10 cellular contexts compared by ENCODE assay signal in the genomic region with DNA sequence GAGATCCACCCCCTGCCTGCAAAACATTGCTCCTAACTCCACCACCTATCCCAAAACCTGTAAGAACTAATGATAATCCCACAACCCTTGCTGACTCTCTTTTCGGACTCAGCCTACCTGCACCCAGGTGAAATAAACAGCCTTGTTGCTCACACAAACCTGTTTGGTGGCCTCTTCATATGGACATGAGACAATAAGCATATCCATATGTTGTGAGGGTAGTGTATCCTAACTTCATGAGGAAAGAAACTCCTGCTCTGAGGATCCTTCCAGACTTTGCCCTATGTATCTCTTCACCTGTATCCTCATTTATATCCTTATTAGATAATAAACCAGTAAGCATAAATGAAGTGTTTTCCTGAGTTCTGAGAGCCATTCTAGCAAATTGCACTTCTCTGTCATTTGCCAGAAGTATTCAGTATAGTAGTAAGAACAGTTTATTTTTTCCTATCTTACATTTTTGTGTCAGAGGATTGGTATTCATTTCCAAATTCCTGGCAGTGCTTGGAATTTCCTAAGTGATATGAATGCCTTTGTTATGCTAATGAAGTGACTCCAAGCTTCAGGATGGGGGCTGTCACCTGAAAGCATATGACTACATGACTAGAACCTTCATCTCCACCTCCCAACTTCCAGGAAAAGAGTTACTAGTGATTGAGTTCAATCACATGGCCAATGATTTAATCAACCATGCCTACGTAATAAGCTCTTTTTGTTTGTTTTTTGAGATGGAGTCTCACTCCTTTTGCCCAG. TPM values are rescaled to one million over a fixed set of nuclear protein-coding genes. Genes with fewer than 3 reads are reported as not detected.
DNase-seq lines count a peak whose midpoint lies in the region; ATAC-seq and TF ChIP-seq lines count a peak whose summit lies in the region.
"Had no signal": no experiment of that assay in that cellular context is flagged by ENCODE, and none has a peak within 500 bp of the region (broad histone marks: within the 10 kb centered on the region; RNA-seq: fewer than 3 reads in every experiment).

No MANE protein-coding gene starts in this region.

- peak overlapping the region; percentile 73 for H3K27ac ChIP-seq in H9 (ENCODE audit: insufficient read length, low read depth, low read length)

- H3K9me3 Mint-ChIP-seq in H9: peaks cover 8 to 26% of the 10 kb centered on the region in 2 experiments

- no peaks in the 10 kb centered on the region; the same call in 1 of the 2 replicates for H3K79me2 ChIP-seq in H9 (ENCODE audit: insufficient read depth, low read length)

- H3K4ac ChIP-seq in H9 (ENCODE audit: low read depth, low read length): no peak overlapping the region

- no peaks in the 10 kb centered on the region for H3K23me2 ChIP-seq in H9 (ENCODE audit: insufficient read length, low read depth, low read length, poor library complexity, severe bottlenecking)

- H2BK12ac ChIP-seq in H9 (ENCODE audit: insufficient read length, low read depth, low read length): no peak overlapping the region

- H2BK20ac ChIP-seq in H9 (ENCODE audit: low read depth, low read length, poor library complexity, severe bottlenecking): no peak overlapping the region

- no peaks in the 10 kb centered on the region; the same call in 1 of the 2 replicates for H3K4me1 ChIP-seq in H9 (ENCODE audit: insufficient read depth, low read length)

- no peak overlapping the region for H2BK15ac ChIP-seq in H9 (ENCODE audit: low read depth, low read length)

- H3K4me1 Mint-ChIP-seq in H9: peaks cover 3 to 8% of the 10 kb centered on the region in 2 experiments; a peak in 3 of 4 replicates

- no peaks in the 10 kb centered on the region for H3K27me3 ChIP-seq in H9 (ENCODE audit: insufficient read depth, low read length)

- no peak overlapping the region for H3K56ac ChIP-seq in H9 (ENCODE audit: insufficient read length, low read depth, low read length)

- no peak overlapping the region for H2BK5ac ChIP-seq in H9 (ENCODE audit: insufficient read length, low read length)

- H3K27ac Mint-ChIP-seq in H9: no peak overlapping the region; a peak in 1 of 7 replicates

- no peaks in the 10 kb centered on the region for H3K9me3 ChIP-seq in H9 (ENCODE audit: control insufficient read depth, low read depth, low read length)

- TF ChIP-seq CTCF in H9 (conservative IDR thresholded peaks at IDR 0.05) (no peak), foreskin fibroblast (IDR thresholded peaks at IDR 0.05; ENCODE audit: low read depth, low read length) (no peak), retinal pigment epithelial cell (conservative IDR thresholded peaks at IDR 0.05; ENCODE audit: low read depth, low read length) (no peak)

- no peak overlapping the region for H3K4me3 Mint-ChIP-seq in H9

- peaks cover 3% of the 10 kb centered on the region for H3K79me1 ChIP-seq in H9 (ENCODE audit: insufficient read depth, low read depth, low read length, poor library complexity, severe bottlenecking)

- H4K20me1 ChIP-seq in H9 (ENCODE audit: control insufficient read depth, insufficient read depth, insufficient read length): no peaks in the 10 kb centered on the region

- no peaks in the 10 kb centered on the region for H3K27me3 Mint-ChIP-seq in H9 (ENCODE audit: low read depth)

- no peak overlapping the region for H4K5ac ChIP-seq in H9 (ENCODE audit: insufficient read length, low read depth, low read length)

- H3T11ph ChIP-seq in H9 (ENCODE audit: low read length): no peak overlapping the region

- no peak overlapping the region for H3K23ac ChIP-seq in H9 (ENCODE audit: insufficient read length, low read depth, low read length)

- H3K18ac ChIP-seq in H9 (ENCODE audit: insufficient read length, low read depth, low read length): no peak overlapping the region

- peaks cover 12 to 27% (median 15%) of the 10 kb centered on the region in 3 experiments for H3K36me3 Mint-ChIP-seq in H9 (ENCODE audit: insufficient read depth in 1 of 3, low read depth in 3 of 3)

- H3K14ac ChIP-seq in H9 (ENCODE audit: insufficient read depth, low read length): no peak overlapping the region

- DNase-seq in H9 (no peak), foreskin fibroblast (peak; percentile 73 to 81), retinal pigment epithelial cell (ENCODE audit: low read depth) (peak; percentile 95), GOT3 (lab: John Stamatoyannopoulos, UW) (no peak)
- no peak for DNase-seq in stimulated activated CD4-positive, alpha-beta T cell treated with anti-CD3 and anti-CD28 coated beads, Interleukin-15, amount 100 ng/mL, for 24 hours
- DNase-seq: left colon, NCI-H1436 had no signal

- no peak overlapping the region for H2AK5ac ChIP-seq in H9 (ENCODE audit: insufficient read length, low read length)

- no peak overlapping the region for H3K4me3 ChIP-seq in foreskin fibroblast (ENCODE audit: low read depth in 1 of 2, low read length in 2 of 2)
- no peak overlapping the region for H3K4me3 ChIP-seq in retinal pigment epithelial cell (ENCODE audit: low read length)

- no CpG with 5 or more reads among the region's 2 CpGs for WGBS in H9 (ENCODE audit: extremely low coverage, insufficient read length, low lambda C conversion rate)

- H3K4me2 ChIP-seq in H9 (ENCODE audit: insufficient read depth, insufficient read length, low read length): peak overlapping the region; percentile 6

- H2AFZ ChIP-seq in H9 (ENCODE audit: low read length): no peak overlapping the region

- ATAC-seq in SK-N-SH treated with all-trans-retinoic acid at 6 μM for 48 hours (peak; percentile 95), HG03039 (IDR thresholded peaks at IDR 0.05; ENCODE audit: unreplicated experiment) (no peak), GM18511 (IDR thresholded peaks at IDR 0.05; ENCODE audit: unreplicated experiment) (no peak)
- ATAC-seq: left colon had no signal

- no peak overlapping the region for H4K91ac ChIP-seq in H9 (ENCODE audit: insufficient read length, low read depth, low read length)

- no peak overlapping the region for H4K8ac ChIP-seq in H9 (replicated peaks; ENCODE audit: insufficient read length, low read depth, low read length)

- H2BK120ac ChIP-seq in H9 (ENCODE audit: low read depth, low read length, poor library complexity, severe bottlenecking): no peak overlapping the region

- no peak overlapping the region for H3K9ac ChIP-seq in H9 (ENCODE audit: extremely low read depth, insufficient read length, low read length)

TF ChIP-seq in SK-N-SH treated with all-trans-retinoic acid at 6 μM for 48 hours, 23 proteins besides CTCF, POLR2A, EP300 and RAD21:
- TF ChIP-seq GLIS3 (CRISPR knock-in tag; IDR thresholded peaks at IDR 0.05) (no peak), TCF4 (CRISPR knock-in tag; IDR thresholded peaks at IDR 0.05; ENCODE audit: borderline replicate concordance) (no peak), ISL1 (CRISPR knock-in tag; IDR thresholded peaks at IDR 0.05) (peak; percentile 74), ZNF8 (CRISPR knock-in tag; IDR thresholded peaks at IDR 0.05) (no peak), ZFP3 (CRISPR knock-in tag; IDR thresholded peaks at IDR 0.05) (no peak), ZC3H10 (CRISPR knock-in tag; IDR thresholded peaks at IDR 0.05) (no peak), PPARA (CRISPR knock-in tag; IDR thresholded peaks at IDR 0.05; ENCODE audit: borderline replicate concordance) (no peak)

RNA-seq across cellular contexts. Expression of gene TTBK2, which starts 30.2 kb away (rescaled TPM):
- total RNA-seq in H9 (2021): 10.6 and 13.0 TPM in 2 replicates

Comparison
In these comparisons a context has a peak if more than half of its experiments do, and no peak if none do; other contexts are left out.
1. DNase-seq: peak in foreskin fibroblast (2 of 2) and retinal pigment epithelial cell (single experiment); none in H9 (single experiment), GOT3 (single experiment) and stimulated activated CD4-positive, alpha-beta T cell treated with anti-CD3 and anti-CD28 coated beads, Interleukin-15, amount 100 ng/mL, for 24 hours (single experiment).